Comparison of ENCODE assay signal across 11 cellular contexts in the genomic region with DNA sequence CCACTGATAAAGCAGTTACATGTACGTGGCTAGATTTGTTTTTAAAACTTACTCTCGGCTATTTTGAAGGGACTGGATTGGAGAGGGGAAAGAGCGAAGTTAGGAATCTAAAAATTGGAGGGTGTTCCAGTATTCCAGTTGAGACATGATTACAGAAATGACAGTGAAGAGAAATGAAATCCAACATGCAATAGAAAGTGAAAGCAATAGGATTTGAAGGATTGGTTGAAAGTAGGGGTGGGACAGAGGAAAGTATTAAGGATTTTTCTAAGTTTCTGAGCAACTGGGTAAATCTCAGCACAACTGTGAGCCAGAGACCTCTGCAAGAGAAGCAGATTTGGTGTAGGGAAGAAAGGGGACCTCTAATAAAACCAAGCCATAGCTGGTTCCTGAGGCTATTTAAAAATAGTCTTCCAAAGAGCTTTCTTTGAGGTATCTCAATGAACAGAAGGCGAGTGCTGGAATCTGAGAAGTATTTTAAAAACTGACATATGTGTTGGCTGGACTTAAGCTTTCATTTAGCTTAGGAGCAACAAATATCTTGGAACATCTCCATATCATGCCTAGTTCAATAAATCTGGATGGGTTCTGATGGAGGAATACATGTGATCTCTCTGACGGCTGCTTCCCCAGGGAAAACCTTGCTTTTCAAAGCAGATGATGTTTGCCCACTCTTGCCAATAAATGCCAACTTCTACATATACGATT.
DNase-seq lines count a peak whose midpoint lies in the region; ATAC-seq, FAIRE-seq and TF ChIP-seq lines count a peak whose summit lies in the region.
"Had no signal": no experiment of that assay in that cellular context is flagged by ENCODE, and none has a peak within 500 bp of the region (broad histone marks: within the 10 kb centered on the region; RNA-seq: fewer than 3 reads in every experiment).

No MANE protein-coding gene starts in this region.

- H3K9ac ChIP-seq in kidney (ENCODE audit: low read length in 2 of 2): peak overlapping the region; percentile 9 to 37

- H3K9me3 ChIP-seq in kidney (ENCODE audit: control insufficient read depth in 1 of 2, low read length in 2 of 2): no peaks in the 10 kb centered on the region

- peaks cover 15% of the 10 kb centered on the region for H3K4me1 Mint-ChIP-seq in chondrocyte (ENCODE audit: low read depth)

- no peaks in the 10 kb centered on the region for H3K36me3 ChIP-seq in kidney (ENCODE audit: control insufficient read depth in 1 of 2, insufficient read depth in 2 of 2, low read length in 2 of 2)

- DNase-seq in G401 (ENCODE audit: low spot score) (peak; percentile 72), chondrocyte (ENCODE audit: low spot score) (no peak), kidney (no peak), HT-29 (ENCODE audit: low spot score) (no peak), NCI-H146 (lab: John Stamatoyannopoulos, UW) (no peak), NCI-H226 (no peak)
- DNase-seq: NCI-H2029 treated with DMSO at 0.1 percent for 48 hours had no signal

- TF ChIP-seq CTCF in chondrocyte (IDR thresholded peaks at IDR 0.05) (no peak), kidney (IDR thresholded peaks at IDR 0.05; ENCODE audit: borderline replicate concordance, extremely low read depth, insufficient read depth) (no peak)

- H3K27ac Mint-ChIP-seq in chondrocyte (ENCODE audit: unreplicated experiment): peak overlapping the region; percentile 41
- H3K27ac Mint-ChIP-seq: B cell had no signal

- in situ Hi-C loops in G401 (cut with HindIII; ENCODE audit: low sequenced_read_pairs): no loop called here

- H3K4me3 Mint-ChIP-seq in chondrocyte (ENCODE audit: unreplicated experiment): peak overlapping the region; percentile 46
- H3K4me3 Mint-ChIP-seq: B cell had no signal

- H3K4me3 ChIP-seq in kidney (ENCODE audit: low read length in 2 of 2) (peak overlapping the region; percentile 47 to 70), skin epidermis (peak overlapping the region in 2 of 7 experiments; percentile 7 to 22)

- ATAC-seq in GM18502 (IDR thresholded peaks at IDR 0.05; ENCODE audit: poor library complexity, unreplicated experiment): no peak
- ATAC-seq: Panc1 had no signal

- intact Hi-C loops in kidney (cut with DNase I): no loop called here

- no peaks in the 10 kb centered on the region for H3K9me3 Mint-ChIP-seq in chondrocyte (ENCODE audit: low read depth)

- no peaks in the 10 kb centered on the region for H3K27me3 Mint-ChIP-seq in chondrocyte (ENCODE audit: low read depth)
- H3K27me3 Mint-ChIP-seq: B cell had no signal

- peaks cover 12 to 13% of the 10 kb centered on the region in 2 donors for H3K4me1 ChIP-seq in kidney (ENCODE audit: control insufficient read depth in 1 of 2, insufficient read depth in 1 of 2, low read depth in 1 of 2, low read length in 2 of 2)

- H3K27ac ChIP-seq in kidney (ENCODE audit: low read depth in 2 of 2, low read length in 2 of 2) (peak overlapping the region in 1 of 2 donors; percentile 37), skin epidermis (peak overlapping the region in 18 of 21 experiments; percentile 0 to 82 (median 50))

- FAIRE-seq in kidney (lab: Jason Lieb, UNC): no peak

- H3K36me3 Mint-ChIP-seq in chondrocyte (ENCODE audit: low read depth): no peaks in the 10 kb centered on the region
